In the genomic region with DNA sequence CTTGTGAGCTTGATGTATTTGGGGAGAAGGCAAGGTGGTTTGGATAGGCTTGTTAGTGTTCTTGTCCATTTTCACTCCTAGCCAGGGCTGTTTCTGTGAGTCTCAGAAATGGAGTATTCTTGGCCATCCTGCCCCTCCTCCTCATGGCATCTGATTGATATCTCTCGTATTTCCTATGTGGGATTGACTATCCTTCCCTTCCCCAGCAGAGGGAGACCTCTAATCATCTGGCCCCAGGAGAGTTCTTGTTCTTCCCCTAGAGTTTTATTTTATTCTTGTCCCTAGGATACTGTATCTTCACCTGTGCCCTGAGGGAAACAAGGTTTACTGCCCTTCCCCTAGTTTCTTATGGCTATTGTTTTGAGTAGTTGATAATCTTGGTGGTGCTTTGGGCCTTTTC, we compare ENCODE assay signal across 9 cellular contexts.
DNase-seq lines count a peak whose midpoint lies in the region; ATAC-seq and TF ChIP-seq lines count a peak whose summit lies in the region.
"Had no signal": no experiment of that assay in that cellular context is flagged by ENCODE, and none has a peak within 500 bp of the region (broad histone marks: within the 10 kb centered on the region; RNA-seq: fewer than 3 reads in every experiment).

No MANE protein-coding gene starts in this region.

- H3K27me3 ChIP-seq in vagina = no peaks in the 10 kb centered on the region

- no peak overlapping the region for H3K4me3 ChIP-seq in NB4 (ENCODE audit: low read depth, low read length)
- no peak overlapping the region for H3K4me3 ChIP-seq in vagina

- H3K27ac ChIP-seq in vagina = no peak overlapping the region

- peak; percentile 25 for DNase-seq in NB4 (ENCODE audit: low read depth)
- DNase-seq in cerebellar cortex (ENCODE audit: low spot score) = peak; percentile 39
- DNase-seq in nephron progenitor cell = peak; percentile 3
- DNase-seq in vagina (ENCODE audit: extremely low spot score in 2 of 2) = no peak
- no peak for DNase-seq in activated gamma-delta T cell treated with Interleukin-2 at 50 U/mL for 16 hours
- no peak for DNase-seq in left cardiac atrium
- DNase-seq: effector memory CD4-positive, alpha-beta T cell had no signal

- ATAC-seq in GM18907 (IDR thresholded peaks at IDR 0.05; ENCODE audit: unreplicated experiment) (no peak), left cardiac atrium (no peak)

- no peaks in the 10 kb centered on the region for H3K27me3 Mint-ChIP-seq in nephron progenitor cell (ENCODE audit: low read depth, poor library complexity)

- H3K36me3 ChIP-seq in vagina = peaks cover 0 to 7% of the 10 kb centered on the region in 2 donors

- H3K36me3 Mint-ChIP-seq in nephron progenitor cell (ENCODE audit: low read depth) = peaks cover 31% of the 10 kb centered on the region

- H3K4me1 ChIP-seq in vagina = no peaks in the 10 kb centered on the region

- H3K4me1 Mint-ChIP-seq in nephron progenitor cell = peaks cover 19% of the 10 kb centered on the region

- H3K9me3 ChIP-seq in vagina = peaks cover 6% of the 10 kb centered on the region

- no peak overlapping the region for H3K4me3 Mint-ChIP-seq in nephron progenitor cell

- no peak for TF ChIP-seq POLR2A in NB4 (IDR thresholded peaks at IDR 0.05; ENCODE audit: extremely low read depth, insufficient read length)
- no peak for TF ChIP-seq POLR2A in vagina (IDR thresholded peaks at IDR 0.05)

- TF ChIP-seq CTCF in GM12872 (IDR thresholded peaks at IDR 0.05; ENCODE audit: insufficient read depth, low read depth, low read length) (0 out of 3 replicates have a peak, but pooled peaks have one; percentile 17), NB4 (IDR thresholded peaks at IDR 0.05; ENCODE audit: low read depth, low read length) (peak; percentile 27), nephron progenitor cell (IDR thresholded peaks at IDR 0.05) (peak; percentile 45), vagina (IDR thresholded peaks at IDR 0.05) (no peak)

- peaks cover 19% of the 10 kb centered on the region for H3K9me3 Mint-ChIP-seq in nephron progenitor cell

- peak overlapping the region; percentile 88 for H3K27ac Mint-ChIP-seq in nephron progenitor cell

- intact Hi-C loops in vagina (cut with DNase I) = no loop called here
- intact Hi-C loops in left cardiac atrium (cut with DNase I) = no loop called here

Comparison
In these comparisons a context has a peak if more than half of its experiments do, and no peak if none do; other contexts are left out.
1. CTCF ChIP-seq: peak in GM12872 (single experiment), NB4 (single experiment) and nephron progenitor cell (single experiment); none in vagina (0 of 3).
2. DNase-seq: peak in NB4 (single experiment), cerebellar cortex (single experiment) and nephron progenitor cell (single experiment); none in vagina (0 of 2), activated gamma-delta T cell treated with Interleukin-2 at 50 U/mL for 16 hours (single experiment) and left cardiac atrium (single experiment).